Comparison of ENCODE assay signal across 1 cellular context in the genomic region with DNA sequence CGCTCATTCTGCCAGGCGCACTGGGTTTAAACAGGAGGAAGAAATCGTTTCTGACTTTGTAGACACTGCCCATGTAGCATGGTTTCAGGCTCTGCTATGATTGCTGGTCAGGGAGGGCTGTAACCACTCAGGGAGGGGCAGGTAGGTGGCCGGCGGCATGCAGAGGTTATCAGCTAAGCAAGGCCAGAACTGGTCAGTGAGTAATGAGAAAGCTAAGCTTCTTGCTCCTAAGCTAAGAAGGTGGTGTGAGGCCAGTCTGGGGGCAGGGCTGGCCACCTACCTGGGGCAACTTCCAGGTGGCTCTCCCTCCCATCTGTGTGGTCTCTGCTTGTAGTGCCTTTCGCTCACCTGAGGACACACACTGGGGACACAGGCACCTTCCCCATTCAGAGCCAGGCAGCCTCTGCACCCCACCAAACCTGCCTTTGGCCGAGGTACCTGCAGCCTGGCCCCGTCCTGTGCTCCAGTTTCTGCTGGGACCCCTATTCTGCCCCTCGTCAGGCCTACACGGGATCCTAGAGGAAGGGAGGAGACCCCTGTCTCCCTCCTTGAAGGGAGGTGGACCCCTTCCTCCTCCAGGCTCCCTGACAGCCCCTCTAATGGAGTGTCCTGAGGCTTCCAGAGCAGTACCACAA.
TF ChIP-seq lines count a peak whose summit lies in the region.

No MANE protein-coding gene starts in this region.

TF ChIP-seq in IMR-90, 13 proteins besides CTCF, POLR2A, EP300 and RAD21 (continued from another document):
- TF ChIP-seq, protein P1, sequence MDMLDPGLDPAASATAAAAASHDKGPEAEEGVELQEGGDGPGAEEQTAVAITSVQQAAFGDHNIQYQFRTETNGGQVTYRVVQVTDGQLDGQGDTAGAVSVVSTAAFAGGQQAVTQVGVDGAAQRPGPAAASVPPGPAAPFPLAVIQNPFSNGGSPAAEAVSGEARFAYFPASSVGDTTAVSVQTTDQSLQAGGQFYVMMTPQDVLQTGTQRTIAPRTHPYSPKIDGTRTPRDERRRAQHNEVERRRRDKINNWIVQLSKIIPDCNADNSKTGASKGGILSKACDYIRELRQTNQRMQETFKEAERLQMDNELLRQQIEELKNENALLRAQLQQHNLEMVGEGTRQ (IDR thresholded peaks at IDR 0.05; ENCODE audit: low read depth, low read length): no peak
- no peak for TF ChIP-seq MAZ (IDR thresholded peaks at IDR 0.05; ENCODE audit: borderline replicate concordance, low read depth, low read length)
- no peak for TF ChIP-seq MXI1 (IDR thresholded peaks at IDR 0.05; ENCODE audit: borderline replicate concordance, low read depth, low read length)
- TF ChIP-seq BHLHE40 (IDR thresholded peaks at IDR 0.05; ENCODE audit: low read depth, low read length): no peak
- TF ChIP-seq NFE2L2 (IDR thresholded peaks at IDR 0.05; ENCODE audit: low read depth, low read length): no peak
- TF ChIP-seq CEBPB (IDR thresholded peaks at IDR 0.05; ENCODE audit: low read depth, low read length): no peak
- TF ChIP-seq CHD1 (IDR thresholded peaks at IDR 0.05; ENCODE audit: low read depth, low read length): no peak
- no peak for TF ChIP-seq SMC3 (IDR thresholded peaks at IDR 0.05; ENCODE audit: low read depth, low read length)
- TF ChIP-seq RCOR1 (IDR thresholded peaks at IDR 0.05; ENCODE audit: insufficient replicate concordance, low read length): no peak
- no peak for TF ChIP-seq FOS (IDR thresholded peaks at IDR 0.05; ENCODE audit: low read depth, low read length)
- TF ChIP-seq, protein P2, sequence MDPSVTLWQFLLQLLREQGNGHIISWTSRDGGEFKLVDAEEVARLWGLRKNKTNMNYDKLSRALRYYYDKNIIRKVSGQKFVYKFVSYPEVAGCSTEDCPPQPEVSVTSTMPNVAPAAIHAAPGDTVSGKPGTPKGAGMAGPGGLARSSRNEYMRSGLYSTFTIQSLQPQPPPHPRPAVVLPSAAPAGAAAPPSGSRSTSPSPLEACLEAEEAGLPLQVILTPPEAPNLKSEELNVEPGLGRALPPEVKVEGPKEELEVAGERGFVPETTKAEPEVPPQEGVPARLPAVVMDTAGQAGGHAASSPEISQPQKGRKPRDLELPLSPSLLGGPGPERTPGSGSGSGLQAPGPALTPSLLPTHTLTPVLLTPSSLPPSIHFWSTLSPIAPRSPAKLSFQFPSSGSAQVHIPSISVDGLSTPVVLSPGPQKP (IDR thresholded peaks at IDR 0.05; ENCODE audit: borderline replicate concordance, low read depth, low read length): no peak
- no peak for TF ChIP-seq RFX5 (IDR thresholded peaks at IDR 0.05; ENCODE audit: low read depth, low read length)
